ENCODE assay signal across 27 cellular contexts in genomic region chr17:82663381-82664275, GRCh38. TPM values are rescaled to one million over a fixed set of nuclear protein-coding genes. Genes with fewer than 3 reads are reported as not detected.
DNase-seq lines count a peak whose midpoint lies in the region; FAIRE-seq and TF ChIP-seq lines count a peak whose summit lies in the region.
"Had no signal": no experiment of that assay in that cellular context is flagged by ENCODE, and none has a peak within 500 bp of the region (broad histone marks: within the 10 kb centered on the region; RNA-seq: fewer than 3 reads in every experiment).

No MANE protein-coding gene starts in this region.

- 90 to 92% (median 90%) methylated on average over 12 to 39 of the region's 39 CpGs for WGBS in spleen, 5 donors

- TF ChIP-seq CTCF in kidney (IDR thresholded peaks at IDR 0.05; ENCODE audit: borderline replicate concordance, extremely low read depth, insufficient read depth) (no peak), spleen (IDR thresholded peaks at IDR 0.05 in 8 of 11, conservative IDR thresholded peaks at IDR 0.05 in 3 of 11) (no peak), mesothelial cell of epicardium (IDR thresholded peaks at IDR 0.05; ENCODE audit: unreplicated experiment) (no peak)

- no peaks in the 10 kb centered on the region for H3K27me3 Mint-ChIP-seq in mesothelial cell of epicardium (ENCODE audit: low read depth)

- H3K27ac ChIP-seq in BLaER1, result no peak overlapping the region
- no peak overlapping the region for H3K27ac ChIP-seq in kidney (ENCODE audit: low read depth in 2 of 2, low read length in 2 of 2)
- H3K27ac ChIP-seq in spleen, result no peak overlapping the region
- H3K27ac ChIP-seq: 22Rv1, GM23248, PC-9 had no signal

- no peak for TF ChIP-seq POLR2A in spleen (IDR thresholded peaks at IDR 0.05)

- H3K9me3 ChIP-seq in BLaER1 (no peaks in the 10 kb centered on the region), kidney (ENCODE audit: control insufficient read depth in 1 of 2, low read length in 2 of 2) (no peaks in the 10 kb centered on the region), spleen (no peaks in the 10 kb centered on the region)

- no peak overlapping the region for H3K27ac Mint-ChIP-seq in mesothelial cell of epicardium
- H3K27ac Mint-ChIP-seq: CD8-positive, alpha-beta T cell; H9; HFFc6 had no signal

- intact Hi-C loops in kidney (cut with DNase I) (no loop called here), spleen (cut with DNase I; ENCODE audit: low total_unique reads) (no loop called here)

- peaks cover 29% of the 10 kb centered on the region for H3K36me3 Mint-ChIP-seq in mesothelial cell of epicardium
- H3K36me3 Mint-ChIP-seq: CD8-positive, alpha-beta T cell had no signal

- DNase-seq in NCI-H1436 (lab: John Stamatoyannopoulos, UW) (peak; percentile 51), NCI-H1436 treated with DMSO at 0.1 percent for 48 hours (lab: John Stamatoyannopoulos, UW) (no peak), kidney (peak; percentile 68), spleen (peak; percentile 55), iPS-NIHi7 (ENCODE audit: extremely low spot score) (no peak), mesothelial cell of epicardium (ENCODE audit: low spot score in 2 of 2, unreplicated experiment in 2 of 2) (no peak)
- no peak for DNase-seq in activated CD4-positive, alpha-beta T cell treated with anti-CD3 and anti-CD28 coated beads, Interleukin-2, amount 50 U/mL, for 1 hour
- DNase-seq: ACHN; C1 segment of cervical spinal cord; CD8-positive, alpha-beta T cell; DMS153; GM23248; H9; HFFc6; KBM-7; NCI-H1092; NCI-H146; NCI-H2029; NCI-H226; NCI-H510A treated with DMSO at 0.1 percent for 48 hours; NCI-H748 treated with DMSO at 0.1 percent for 48 hours; PC-9; RPMI8226; SIG-M5 had no signal

- H3K4me1 Mint-ChIP-seq in mesothelial cell of epicardium, result peaks cover 8% of the 10 kb centered on the region

- H3K4me3 Mint-ChIP-seq in mesothelial cell of epicardium, result no peak overlapping the region
- H3K4me3 Mint-ChIP-seq: CD8-positive, alpha-beta T cell; H9; HFFc6 had no signal

- H3K9ac ChIP-seq in BLaER1 (no peak overlapping the region), kidney (ENCODE audit: low read length in 2 of 2) (no peak overlapping the region)
- H3K9ac ChIP-seq: GM23248 had no signal

- H3K27me3 ChIP-seq in BLaER1 (peaks cover 6% of the 10 kb centered on the region; the same call in 1 of the 2 replicates), spleen (replicated peaks in 1 of 7) (no peaks in the 10 kb centered on the region)

- no peaks in the 10 kb centered on the region for H4K20me1 ChIP-seq in BLaER1

- FAIRE-seq in kidney (lab: Jason Lieb, UNC), result no peak
- FAIRE-seq: GM12891 had no signal

- H3K36me3 ChIP-seq in BLaER1 (peaks cover 11% of the 10 kb centered on the region; the same call in 1 of the 2 replicates), kidney (ENCODE audit: control insufficient read depth in 1 of 2, insufficient read depth in 2 of 2, low read length in 2 of 2) (peaks cover 19 to 27% of the 10 kb centered on the region in 2 donors), spleen (peaks cover 0 to 14% (median 0%) of the 10 kb centered on the region in 6 donors)

- H3K4me3 ChIP-seq in BLaER1 (no peak overlapping the region), kidney (ENCODE audit: low read length in 2 of 2) (no peak overlapping the region), spleen (no peak overlapping the region)
- H3K4me3 ChIP-seq: GM23248, PC-9 had no signal

- H3K4me1 ChIP-seq in BLaER1 (peaks cover 62% of the 10 kb centered on the region), kidney (ENCODE audit: control insufficient read depth in 1 of 2, insufficient read depth in 1 of 2, low read depth in 1 of 2, low read length in 2 of 2) (peaks cover 0 to 4% of the 10 kb centered on the region in 2 donors), spleen (peaks cover 0 to 5% (median 3%) of the 10 kb centered on the region in 6 donors)

- no peaks in the 10 kb centered on the region for H3K9me3 Mint-ChIP-seq in mesothelial cell of epicardium
- H3K9me3 Mint-ChIP-seq: CD8-positive, alpha-beta T cell had no signal

- H3K4me2 ChIP-seq in BLaER1, result peak overlapping the region; percentile 50
- H3K4me2 ChIP-seq: PC-9 had no signal

RNA-seq across cellular contexts. Expression of gene WDR45B, which starts 15.4 kb away (rescaled TPM):
- total RNA-seq in kidney, result 65.4 TPM
- polyA plus RNA-seq in kidney (ENCODE audit: insufficient read depth, low read depth, low replicate concordance), result 64.7 TPM
- total RNA-seq in spleen, result 10 to 100 TPM; 62.6 to 80.2 (median 67.0) TPM
- 10 to 100 TPM; 30.9 to 52.7 (median 34.9) TPM for polyA plus RNA-seq in spleen
- 90.2 to 93.3 TPM (median 92.3 TPM) in 3 replicates for total RNA-seq in mesothelial cell of epicardium

RNA-seq across cellular contexts. Expression of gene RAB40B, which starts 34.9 kb away (rescaled TPM):
- total RNA-seq in kidney, result 21.7 TPM
- 36.1 TPM for polyA plus RNA-seq in kidney (ENCODE audit: insufficient read depth, low read depth, low replicate concordance)
- total RNA-seq in spleen, result 10 to 100 TPM in 2 of 7 donors, 1 to 10 TPM in 5; 4.1 to 13.6 (median 5.5) TPM
- 1 to 10 TPM; 5.3 to 8.6 (median 8.5) TPM for polyA plus RNA-seq in spleen
- total RNA-seq in mesothelial cell of epicardium, result 25.0 to 26.5 TPM (median 25.5 TPM) in 3 replicates

RNA-seq across cellular contexts. Expression of gene FN3KRP, which starts 52.9 kb away (rescaled TPM):
- total RNA-seq in kidney (30.6 TPM), spleen (10 to 100 TPM; 16.3 to 35.1 (median 21.2) TPM), mesothelial cell of epicardium (30.3 to 31.6 TPM (median 30.6 TPM) in 3 replicates)
- polyA plus RNA-seq in kidney (ENCODE audit: insufficient read depth, low read depth, low replicate concordance) (36.6 TPM), spleen (10 to 100 TPM; 25.4 to 33.3 (median 27.4) TPM)

Comparison
In these comparisons a context has a peak if more than half of its experiments do, and no peak if none do; other contexts are left out.
1. DNase-seq: peak in NCI-H1436 (single experiment), kidney (single experiment) and spleen (single experiment); none in NCI-H1436 treated with DMSO at 0.1 percent for 48 hours (single experiment), activated CD4-positive, alpha-beta T cell treated with anti-CD3 and anti-CD28 coated beads, Interleukin-2, amount 50 U/mL, for 1 hour (single experiment), iPS-NIHi7 (single experiment) and mesothelial cell of epicardium (0 of 2).